Comparison of ENCODE assay signal across 16 cellular contexts in the genomic region with DNA sequence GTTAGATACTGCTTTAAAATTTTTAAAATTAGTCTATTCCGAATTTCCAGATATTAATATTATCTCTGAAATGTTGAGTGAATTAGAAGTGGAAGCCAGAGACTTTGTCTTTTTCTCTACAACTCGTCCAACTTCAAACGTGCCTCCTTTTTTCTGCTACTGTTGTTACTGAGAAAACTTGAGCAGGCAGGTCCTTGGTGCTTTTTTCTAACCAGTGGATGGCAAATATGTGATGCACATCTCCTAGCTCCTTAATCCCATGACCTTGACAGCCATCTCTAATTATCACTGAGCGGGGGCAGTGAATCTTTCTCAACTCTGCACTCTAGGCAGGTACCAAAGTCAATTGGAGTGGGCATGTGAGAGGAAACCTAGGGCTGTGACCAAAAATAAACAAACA. TPM values are rescaled to one million over a fixed set of nuclear protein-coding genes. Genes with fewer than 3 reads are reported as not detected.
DNase-seq lines count a peak whose midpoint lies in the region; ATAC-seq and TF ChIP-seq lines count a peak whose summit lies in the region.
"Had no signal": no experiment of that assay in that cellular context is flagged by ENCODE, and none has a peak within 500 bp of the region (broad histone marks: within the 10 kb centered on the region; RNA-seq: fewer than 3 reads in every experiment).

No MANE protein-coding gene starts in this region.

- H3K27me3 Mint-ChIP-seq in GM23338 (ENCODE audit: insufficient read depth, low read depth, poor library complexity), result peaks cover 2% of the 10 kb centered on the region
- no peaks in the 10 kb centered on the region for H3K27me3 Mint-ChIP-seq in osteocyte (ENCODE audit: unreplicated experiment)

- ATAC-seq in GM23338 (no peak), Panc1 (no peak), HG03159 (IDR thresholded peaks at IDR 0.05; ENCODE audit: unreplicated experiment) (no peak), GM21528 (IDR thresholded peaks at IDR 0.05; ENCODE audit: low FRiP score, unreplicated experiment) (no peak)
- ATAC-seq: PC-3 had no signal

- H3K4me3 Mint-ChIP-seq in GM23338, result no peak overlapping the region
- H3K4me3 Mint-ChIP-seq in osteocyte (ENCODE audit: unreplicated experiment), result no peak overlapping the region

- BruUV-seq in Panc1 (replicated peaks; lab: Mats Ljungman, UMichigan), result no TSS peak

- H4K20me1 ChIP-seq in GM23338 (replicated peaks; ENCODE audit: insufficient read depth), result 0 out of 2 replicates have a peak, but pooled peaks cover 3% of the 10 kb centered on the region

- no peak overlapping the region for H3K9ac ChIP-seq in iPS-18a (ENCODE audit: low read length)
- H3K9ac ChIP-seq: BLaER1 treated with 17β-estradiol and CSF1 and Interleukin-3, amounts not matched to agents 10 nM and 100 nM; SK-N-SH had no signal

- H3F3A ChIP-seq in GM23338 (replicated peaks; ENCODE audit: low read depth), result no peaks in the 10 kb centered on the region

- DNase-seq in GM23338 (ENCODE audit: low spot score) (no peak), Panc1 (ENCODE audit: low read depth, low spot score) (no peak), osteocyte (ENCODE audit: extremely low spot score, unreplicated experiment) (no peak), hypothalamus (lab: John Stamatoyannopoulos, UW) (no peak), GM20000 (ENCODE audit: low spot score) (no peak)
- DNase-seq: DMS 273 treated with DMSO at 0.1 percent for 48 hours; H7; NCI-H2227 treated with DMSO at 0.1 percent for 48 hours; NCI-H524 treated with DMSO at 0.1 percent for 48 hours; NK-92 treated with Interleukin-12 subunit alpha and Interleukin-12 subunit beta, amount 100 ng/mL, for 24 hours; PC-3; SK-N-SH had no signal

- H3K4me3 ChIP-seq in GM23338 (no peak overlapping the region), Panc1 (ENCODE audit: low read depth in 2 of 2, low read length in 2 of 2) (no peak overlapping the region), iPS-18a (ENCODE audit: low read length) (no peak overlapping the region)
- H3K4me3 ChIP-seq: BLaER1 treated with 17β-estradiol and CSF1 and Interleukin-3, amounts not matched to agents 10 nM and 100 nM had no signal

- intact Hi-C loops in Panc1 (cut with micrococcal nuclease; ENCODE audit: unreplicated experiment), result no loop called here

- no peak overlapping the region for H3K4me2 ChIP-seq in GM23338
- H3K4me2 ChIP-seq: BLaER1 treated with 17β-estradiol and CSF1 and Interleukin-3, amounts not matched to agents 10 nM and 100 nM; SK-N-SH had no signal

- H3K9me3 ChIP-seq in Panc1 (ENCODE audit: control insufficient read depth, insufficient read depth, low read depth, low read length) (no peaks in the 10 kb centered on the region), iPS-18a (ENCODE audit: control insufficient read depth, low read depth, low read length) (no peaks in the 10 kb centered on the region)
- H3K9me3 ChIP-seq: SK-N-SH had no signal

- in situ Hi-C loops in Panc1 (cut with HindIII; ENCODE audit: low pct_unique_long_range_greater_than_20kb, low sequenced_read_pairs), result no loop called here

- no peak overlapping the region for H2AFZ ChIP-seq in GM23338

- H3K4me1 ChIP-seq in GM23338 (ENCODE audit: insufficient read depth) (peaks cover 39% of the 10 kb centered on the region), Panc1 (ENCODE audit: control insufficient read depth, insufficient read depth, low read length) (peaks cover 69% of the 10 kb centered on the region), iPS-18a (ENCODE audit: control insufficient read depth, low read depth, low read length) (peaks cover 22% of the 10 kb centered on the region)

- CTCF ChIA-PET in Panc1 (lab: Charles Lee), result no interaction called here

- H3K36me3 Mint-ChIP-seq in GM23338 (ENCODE audit: low read depth) (peaks cover 4% of the 10 kb centered on the region; the same call in 2 of the 3 replicates), osteocyte (ENCODE audit: unreplicated experiment) (peaks cover 18% of the 10 kb centered on the region)

- TF ChIP-seq CTCF in GM23338 (conservative IDR thresholded peaks at IDR 0.05; ENCODE audit: low read depth in 2 of 2) (no peak), Panc1 (IDR thresholded peaks at IDR 0.05) (no peak), osteocyte (IDR thresholded peaks at IDR 0.05) (no peak), GM20000 (IDR thresholded peaks at IDR 0.05; ENCODE audit: extremely low read depth, missing control alignments) (no peak)

- no peaks in the 10 kb centered on the region for H3K9me2 ChIP-seq in GM23338 (ENCODE audit: insufficient read depth)
- H3K9me2 ChIP-seq: SK-N-SH had no signal

- H3K36me3 ChIP-seq in GM23338 (ENCODE audit: insufficient read depth), result no peaks in the 10 kb centered on the region
- peaks cover 2% of the 10 kb centered on the region; the same call in 1 of the 2 replicates for H3K36me3 ChIP-seq in Panc1 (ENCODE audit: control insufficient read depth, insufficient read depth, low read length)
- no peaks in the 10 kb centered on the region for H3K36me3 ChIP-seq in iPS-18a (ENCODE audit: control insufficient read depth, low read depth, low read length)

- H3K4me1 Mint-ChIP-seq in GM23338 (peaks cover 48% of the 10 kb centered on the region), osteocyte (ENCODE audit: unreplicated experiment) (peaks cover 71% of the 10 kb centered on the region)

- no peaks in the 10 kb centered on the region for H3K27me3 ChIP-seq in GM23338 (ENCODE audit: insufficient read depth)
- H3K27me3 ChIP-seq in Panc1 (ENCODE audit: control insufficient read depth, insufficient read depth, low read length), result no peaks in the 10 kb centered on the region
- H3K27me3 ChIP-seq in iPS-18a (ENCODE audit: control insufficient read depth, insufficient read depth, low read length), result no peaks in the 10 kb centered on the region
- H3K27me3 ChIP-seq: BLaER1 treated with 17β-estradiol and CSF1 and Interleukin-3, amounts not matched to agents 10 nM and 100 nM had no signal

- H3K9me3 Mint-ChIP-seq in GM23338 (no peaks in the 10 kb centered on the region), osteocyte (ENCODE audit: unreplicated experiment) (no peaks in the 10 kb centered on the region)

- 0 out of 2 replicates have a peak overlapping the region, but pooled peaks have one; percentile 33 for H3K27ac Mint-ChIP-seq in GM23338
- peak overlapping the region; percentile 11 for H3K27ac Mint-ChIP-seq in osteocyte (ENCODE audit: unreplicated experiment)

- peaks cover 95% of the 10 kb centered on the region for H3K79me2 ChIP-seq in GM23338 (replicated peaks; ENCODE audit: insufficient read depth)

- POLR2A ChIA-PET in Panc1 (lab: Charles Lee), result no interaction called here

- H3K27ac ChIP-seq in GM23338 (ENCODE audit: low read depth), result no peak overlapping the region
- peak overlapping the region; percentile 76 for H3K27ac ChIP-seq in Panc1 (ENCODE audit: low read length)
- H3K27ac ChIP-seq in iPS-18a (ENCODE audit: low read length), result peak overlapping the region; percentile 47
- H3K27ac ChIP-seq: BLaER1 treated with 17β-estradiol and CSF1 and Interleukin-3, amounts not matched to agents 10 nM and 100 nM had no signal

TF ChIP-seq in GM23338, 12 proteins besides CTCF, POLR2A, EP300 and RAD21:
- TF ChIP-seq, protein P1, sequence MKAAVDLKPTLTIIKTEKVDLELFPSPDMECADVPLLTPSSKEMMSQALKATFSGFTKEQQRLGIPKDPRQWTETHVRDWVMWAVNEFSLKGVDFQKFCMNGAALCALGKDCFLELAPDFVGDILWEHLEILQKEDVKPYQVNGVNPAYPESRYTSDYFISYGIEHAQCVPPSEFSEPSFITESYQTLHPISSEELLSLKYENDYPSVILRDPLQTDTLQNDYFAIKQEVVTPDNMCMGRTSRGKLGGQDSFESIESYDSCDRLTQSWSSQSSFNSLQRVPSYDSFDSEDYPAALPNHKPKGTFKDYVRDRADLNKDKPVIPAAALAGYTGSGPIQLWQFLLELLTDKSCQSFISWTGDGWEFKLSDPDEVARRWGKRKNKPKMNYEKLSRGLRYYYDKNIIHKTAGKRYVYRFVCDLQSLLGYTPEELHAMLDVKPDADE (IDR thresholded peaks at IDR 0.05), result no peak
- no peak for TF ChIP-seq EZH2 (IDR thresholded peaks at IDR 0.05; ENCODE audit: low read depth, unreplicated experiment)

RNA-seq across cellular contexts. Expression of a gene that starts 50.7 kb away (rescaled TPM):
- total RNA-seq in GM23338 (2014; rRNA removed; shearing (Covaris generic)), result 45.0 and 55.4 TPM in 2 replicates
- polyA plus RNA-seq in GM23338 (2016; fragmentation: Nextera tagmentation; extraction: Ambion mirVana), result 17.8 and 19.1 TPM in 2 replicates
- total RNA-seq in Panc1 (2021; ENCODE audit: unreplicated experiment) (173 TPM), osteocyte (224 and 240 TPM in 2 replicates)
- 49.1 TPM for polyA plus RNA-seq in Panc1 (2012; ENCODE audit: insufficient read length)
